ENCODE assay signal across 23 cellular contexts in genomic region chr10:106863549-106863948, GRCh38.
DNase-seq lines count a peak whose midpoint lies in the region; ATAC-seq, FAIRE-seq and TF ChIP-seq lines count a peak whose summit lies in the region.
"Had no signal": no experiment of that assay in that cellular context is flagged by ENCODE, and none has a peak within 500 bp of the region (broad histone marks: within the 10 kb centered on the region; RNA-seq: fewer than 3 reads in every experiment).

No MANE protein-coding gene starts in this region.

- H3K4me2 ChIP-seq in GM12878 (ENCODE audit: control insufficient read depth, insufficient read depth) (peak overlapping the region; percentile 22; the same call in 1 of the 2 replicates), neuronal stem cell (ENCODE audit: insufficient read depth, low read length, poor library complexity, severe bottlenecking) (no peak overlapping the region)

- no peak overlapping the region for H3K23ac ChIP-seq in neuronal stem cell (ENCODE audit: low read depth, low read length, poor library complexity)

- BruUV-seq in GM12878 (replicated peaks; lab: Mats Ljungman, UMichigan), result no TSS peak

- CTCF ChIA-PET in HEK293T (lab: Yijun Ruan, JAX), result interaction anchor here (0.6 to 0.7 kb wide), 3 partner anchors 400 to 627 kb away, joined by 3 to 4 read pairs (median 3); no protein-coding TSS in a partner anchor
- CTCF ChIA-PET in GM12878 (lab: Yijun Ruan, JAX), result interaction anchor here (0.6 to 7.5 kb wide), 22 partner anchors 11 to 1454 kb away, joined by 3 to 93 read pairs (median 4); no protein-coding TSS in a partner anchor
- CTCF ChIA-PET in activated CD8-positive, alpha-beta T cell treated with anti-CD3 and anti-CD28 coated beads, Interleukin-2, amount 10 ng/mL, durations not matched to agents 7 days and 5 days (lab: Charles Lee), result no interaction called here

- no peaks in the 10 kb centered on the region for H3K36me3 Mint-ChIP-seq in activated CD8-positive, alpha-beta T cell treated with anti-CD3 and anti-CD28 coated beads, Interleukin-2, amount 10 ng/mL, durations not matched to agents 7 days and 5 days (ENCODE audit: low read depth)

- peak; percentile 47; the same call in 1 of the 3 replicates for ATAC-seq in GM12878
- no peak for ATAC-seq in left lung
- ATAC-seq in HG03159 (IDR thresholded peaks at IDR 0.05; ENCODE audit: unreplicated experiment), result no peak
- ATAC-seq in activated CD8-positive, alpha-beta T cell treated with anti-CD3 and anti-CD28 coated beads, Interleukin-2, amount 10 ng/mL, durations not matched to agents 7 days and 5 days, result no peak
- ATAC-seq: activated T-cell treated with anti-CD3 and anti-CD28 coated beads, Interleukin-2, amount 50 U/mL, for 4 hours; T-helper 17 cell had no signal

- RAD21 ChIA-PET in GM12878 (lab: Charles Lee; ENCODE audit: unreplicated experiment), result interaction anchor here (0.6 to 8.1 kb wide), 7 partner anchors 21 to 1341 kb away, joined by 3 to 92 read pairs (median 3); no protein-coding TSS in a partner anchor

- H2BK120ac ChIP-seq in neuronal stem cell (ENCODE audit: low read depth, low read length), result no peak overlapping the region

- in situ Hi-C loops in GM12878 (cut with MboI), result no loop called here

- intact Hi-C loops in GM12878 (cut with micrococcal nuclease; ENCODE audit: unreplicated experiment) (loop anchor here (1.0 kb wide), 1 partner anchor 118 kb away; no protein-coding TSS in a partner anchor), left lung (cut with DNase I) (no loop called here)

- no peak overlapping the region for H2BK5ac ChIP-seq in neuronal stem cell (ENCODE audit: low read length)

- no peaks in the 10 kb centered on the region for H3K79me2 ChIP-seq in GM12878 (ENCODE audit: control insufficient read depth, insufficient read depth, low read length)

- no peak overlapping the region for H3K9ac ChIP-seq in GM12878 (ENCODE audit: control insufficient read depth, insufficient read depth, low read length)
- no peak overlapping the region for H3K9ac ChIP-seq in neuronal stem cell (ENCODE audit: low read depth, low read length, poor library complexity)

- H4K20me1 ChIP-seq in GM12878 (ENCODE audit: control insufficient read depth, insufficient read depth), result no peaks in the 10 kb centered on the region

- H2AFZ ChIP-seq in GM12878 (ENCODE audit: control insufficient read depth, low read depth, low read length) (peak overlapping the region; percentile 48; the same call in 1 of the 2 replicates), neuronal stem cell (ENCODE audit: low read length) (no peak overlapping the region)

- H3K9me3 ChIP-seq in GM12878 (replicated peaks; ENCODE audit: control insufficient read depth, insufficient read depth, low read length) (no peaks in the 10 kb centered on the region; the same call in 2 of the 3 replicates), neuronal stem cell (replicated peaks in 1 of 2; ENCODE audit: control insufficient read depth in 2 of 2, insufficient read depth in 1 of 2, low read depth in 1 of 2, low read length in 2 of 2) (no peaks in the 10 kb centered on the region), left lung (no peaks in the 10 kb centered on the region)
- H3K9me3 ChIP-seq: Caco-2 had no signal

- no peak overlapping the region for H4K91ac ChIP-seq in neuronal stem cell (ENCODE audit: low read depth, low read length, poor library complexity)

- SMC1A ChIA-PET in GM12878 (lab: Charles Lee; ENCODE audit: uncharacterized antibody, unreplicated experiment), result interaction anchor here (0.7 to 7.2 kb wide), 15 partner anchors 11 to 472 kb away, joined by 3 to 66 read pairs (median 6); no protein-coding TSS in a partner anchor

- TF ChIP-seq CTCF in GM12865 (IDR thresholded peaks at IDR 0.05; ENCODE audit: insufficient read depth, low read depth, low read length, missing control alignments) (peak; percentile 31), GM12878 (IDR thresholded peaks at IDR 0.05 in 2 of 3, conservative IDR thresholded peaks at IDR 0.05 in 1 of 3; ENCODE audit: control insufficient read depth in 2 of 3, extremely low read depth in 1 of 3, insufficient read depth in 1 of 3, low read depth in 3 of 3, low read length in 3 of 3) (peak in 2 of 3 experiments; percentile 25 to 36; a peak in 2 of 6 replicates), left lung (IDR thresholded peaks at IDR 0.05) (no peak)

- H3K14ac ChIP-seq in neuronal stem cell (ENCODE audit: low read length), result no peak overlapping the region

- peaks cover 6% of the 10 kb centered on the region; the same call in 1 of the 2 replicates for H3K4me1 ChIP-seq in GM12878 (ENCODE audit: control insufficient read depth, insufficient read depth, low read length)
- H3K4me1 ChIP-seq in neuronal stem cell (ENCODE audit: control insufficient read depth in 2 of 2, insufficient read depth in 1 of 2, low read depth in 1 of 2, low read length in 2 of 2), result no peaks in the 10 kb centered on the region
- H3K4me1 ChIP-seq in left lung, result no peaks in the 10 kb centered on the region
- H3K4me1 ChIP-seq: Caco-2, spleen, suprapubic skin had no signal

- no peaks in the 10 kb centered on the region for H3K27me3 ChIP-seq in GM12878 (replicated peaks in 1 of 2; ENCODE audit: control insufficient read depth in 2 of 2, insufficient read depth in 2 of 2, low read length in 1 of 2)
- H3K27me3 ChIP-seq in neuronal stem cell (ENCODE audit: control insufficient read depth in 3 of 3, insufficient read depth in 3 of 3, low read depth in 1 of 3, low read length in 3 of 3), result no peaks in the 10 kb centered on the region
- H3K27me3 ChIP-seq in left lung, result no peaks in the 10 kb centered on the region
- H3K27me3 ChIP-seq: suprapubic skin had no signal

- DNase-seq in GM12865 (ENCODE audit: low read depth), result peak; percentile 40
- peak; percentile 43 for DNase-seq in HEK293T (ENCODE audit: extremely low spot score)
- no peak for DNase-seq in GM12878 (ENCODE audit: low read depth, low spot score)
- peak; percentile 1 for DNase-seq in neuronal stem cell (ENCODE audit: low spot score)
- no peak for DNase-seq in DMS79 treated with DMSO at 0.1 percent for 48 hours (lab: John Stamatoyannopoulos, UW)
- DNase-seq in left lung, result no peak
- no peak for DNase-seq in activated CD8-positive, alpha-beta T cell treated with anti-CD3 and anti-CD28 coated beads, Interleukin-2, amount 10 ng/mL, durations not matched to agents 7 days and 5 days
- DNase-seq: activated CD4-positive, alpha-beta memory T cell treated with anti-CD3 and anti-CD28 coated beads, Interleukin-2, amount 10 ng/mL, durations not matched to agents 7 days and 5 days; activated naive CD4-positive, alpha-beta T cell treated with anti-CD3 and anti-CD28 coated beads, Interleukin-2, amount 50 U/mL, for 16 hours; activated T-cell treated with anti-CD3 and anti-CD28 coated beads, Interleukin-2, amount 50 U/mL, for 4 hours; Caco-2; hypothalamus; NCI-H2227 treated with DMSO at 0.1 percent for 48 hours; spleen; T-helper 17 cell had no signal

- TF ChIP-seq POLR2A in GM12878 (IDR thresholded peaks at IDR 0.05; ENCODE audit: low read depth, low read length), result no peak

- H3K9me3 Mint-ChIP-seq in activated CD8-positive, alpha-beta T cell treated with anti-CD3 and anti-CD28 coated beads, Interleukin-2, amount 10 ng/mL, durations not matched to agents 7 days and 5 days (ENCODE audit: insufficient read depth), result peaks cover 4% of the 10 kb centered on the region

- H3K4me3 ChIP-seq in GM12865 (ENCODE audit: low read depth, low read length), result no peak overlapping the region
- H3K4me3 ChIP-seq in GM12878, result no peak overlapping the region
- H3K4me3 ChIP-seq in neuronal stem cell (ENCODE audit: low read length in 2 of 2), result no peak overlapping the region
- H3K4me3 ChIP-seq in left lung, result no peak overlapping the region
- H3K4me3 ChIP-seq: spleen, suprapubic skin had no signal

- no peak overlapping the region for H3K4ac ChIP-seq in neuronal stem cell (ENCODE audit: low read length)

- POLR2A ChIA-PET in HEK293T (lab: Yijun Ruan, JAX) (interaction anchor here (0.9 kb wide), 1 partner anchor 149 kb away, joined by 3 read pairs; no protein-coding TSS in a partner anchor), GM12878 (lab: Charles Lee) (interaction anchor here (0.6 to 0.7 kb wide), 3 partner anchors 175 to 275 kb away, joined by 3 to 5 read pairs (median 3); no protein-coding TSS in a partner anchor)
- POLR2A ChIA-PET in activated CD8-positive, alpha-beta T cell treated with anti-CD3 and anti-CD28 coated beads, Interleukin-2, amount 10 ng/mL, durations not matched to agents 7 days and 5 days (lab: Charles Lee), result no interaction called here

- 0% methylated on average over 2 of the region's 2 CpGs for WGBS in GM12878 (ENCODE audit: insufficient coverage, insufficient replicate concordance, low lambda C conversion rate, missing lambda C conversion rate)
- WGBS in neuronal stem cell (ENCODE audit: extremely low coverage in 2 of 2, insufficient read length in 2 of 2, insufficient replicate concordance in 1 of 2), 2 donors, result no CpG with 5 or more reads among the region's 2 CpGs

- no peak overlapping the region for H3K27ac ChIP-seq in GM12878 (ENCODE audit: control insufficient read depth, insufficient read depth)
- H3K27ac ChIP-seq in neuronal stem cell (replicated peaks; ENCODE audit: low read length), result no peak overlapping the region
- no peak overlapping the region for H3K27ac ChIP-seq in left lung
- H3K27ac ChIP-seq: spleen, suprapubic skin, VCaP had no signal

- no peak overlapping the region for H2BK12ac ChIP-seq in neuronal stem cell (ENCODE audit: low read length)

- TF ChIP-seq EP300 in GM12878 (IDR thresholded peaks at IDR 0.05; ENCODE audit: borderline replicate concordance in 1 of 2, control insufficient read depth in 1 of 2, low read depth in 2 of 2, low read length in 2 of 2), result no peak

- H3K18ac ChIP-seq in neuronal stem cell (ENCODE audit: low read length), result no peak overlapping the region

- H2AK5ac ChIP-seq in neuronal stem cell (ENCODE audit: low read depth, low read length), result no peak overlapping the region

- H2BK15ac ChIP-seq in neuronal stem cell (ENCODE audit: low read length), result no peak overlapping the region

- H3K36me3 ChIP-seq in GM12878 (ENCODE audit: control insufficient read depth in 2 of 2, insufficient read depth in 2 of 2, low read length in 1 of 2) (no peaks in the 10 kb centered on the region), neuronal stem cell (replicated peaks in 1 of 2; ENCODE audit: control insufficient read depth in 2 of 2, insufficient read depth in 2 of 2, low read length in 2 of 2) (no peaks in the 10 kb centered on the region), left lung (no peaks in the 10 kb centered on the region)
- H3K36me3 ChIP-seq: spleen, suprapubic skin had no signal

- peak; percentile 55 for TF ChIP-seq RAD21 in GM12878 (IDR thresholded peaks at IDR 0.05; ENCODE audit: insufficient read depth, low read depth, low read length)

- H3K4me3 Mint-ChIP-seq in activated CD8-positive, alpha-beta T cell treated with anti-CD3 and anti-CD28 coated beads, Interleukin-2, amount 10 ng/mL, durations not matched to agents 7 days and 5 days, result no peak overlapping the region
- H3K4me3 Mint-ChIP-seq: activated CD4-positive, alpha-beta memory T cell treated with anti-CD3 and anti-CD28 coated beads, Interleukin-2, amount 10 ng/mL, durations not matched to agents 7 days and 5 days; activated T-cell treated with anti-CD3 and anti-CD28 coated beads, Interleukin-2, amount 50 U/mL, for 4 hours; neural crest cell; T-helper 17 cell had no signal

- no peaks in the 10 kb centered on the region for H3K4me1 Mint-ChIP-seq in activated CD8-positive, alpha-beta T cell treated with anti-CD3 and anti-CD28 coated beads, Interleukin-2, amount 10 ng/mL, durations not matched to agents 7 days and 5 days (ENCODE audit: low read depth)
- H3K4me1 Mint-ChIP-seq: activated CD4-positive, alpha-beta memory T cell treated with anti-CD3 and anti-CD28 coated beads, Interleukin-2, amount 10 ng/mL, durations not matched to agents 7 days and 5 days; neural crest cell; T-helper 17 cell had no signal

- no peaks in the 10 kb centered on the region for H3K27me3 Mint-ChIP-seq in activated CD8-positive, alpha-beta T cell treated with anti-CD3 and anti-CD28 coated beads, Interleukin-2, amount 10 ng/mL, durations not matched to agents 7 days and 5 days (ENCODE audit: low read depth)
- H3K27me3 Mint-ChIP-seq: activated CD4-positive, alpha-beta memory T cell treated with anti-CD3 and anti-CD28 coated beads, Interleukin-2, amount 10 ng/mL, durations not matched to agents 7 days and 5 days; T-helper 17 cell had no signal

- no peaks in the 10 kb centered on the region for H3K79me1 ChIP-seq in neuronal stem cell (ENCODE audit: low read depth, low read length)

- H4K8ac ChIP-seq in neuronal stem cell (ENCODE audit: low read depth, low read length), result no peak overlapping the region

- H3K27ac Mint-ChIP-seq in activated CD8-positive, alpha-beta T cell treated with anti-CD3 and anti-CD28 coated beads, Interleukin-2, amount 10 ng/mL, durations not matched to agents 7 days and 5 days, result no peak overlapping the region
- H3K27ac Mint-ChIP-seq: activated CD4-positive, alpha-beta memory T cell treated with anti-CD3 and anti-CD28 coated beads, Interleukin-2, amount 10 ng/mL, durations not matched to agents 7 days and 5 days; T-helper 17 cell had no signal

- FAIRE-seq in GM12878 (lab: Jason Lieb, UNC), result no peak
- FAIRE-seq: astrocyte, G401.6, GM19239, HTR-8/SVneo had no signal

Comparison
In these comparisons a context has a peak if more than half of its experiments do, and no peak if none do; other contexts are left out.
1. DNase-seq: peak in GM12865 (single experiment), HEK293T (single experiment) and neuronal stem cell (single experiment); none in GM12878 (single experiment), DMS79 treated with DMSO at 0.1 percent for 48 hours (single experiment), left lung (0 of 2) and activated CD8-positive, alpha-beta T cell treated with anti-CD3 and anti-CD28 coated beads, Interleukin-2, amount 10 ng/mL, durations not matched to agents 7 days and 5 days (single experiment).
2. CTCF ChIP-seq: peak in GM12865 (single experiment) and GM12878 (2 of 3); none in left lung (0 of 2).